Comparison of ENCODE assay signal across 18 cellular contexts in genomic region chr5:150313501-150313900, GRCh38. TPM values are rescaled to one million over a fixed set of nuclear protein-coding genes. Genes with fewer than 3 reads are reported as not detected.
"Had no signal": no experiment of that assay in that cellular context is flagged by ENCODE, and none has a peak within 500 bp of the region (broad histone marks: within the 10 kb centered on the region; RNA-seq: fewer than 3 reads in every experiment).

No MANE protein-coding gene starts in this region.

- H3K27ac ChIP-seq: adrenal gland, heart left ventricle, upper lobe of right lung had no signal

- ATAC-seq: activated naive CD4-positive, alpha-beta T cell treated with anti-CD3 and anti-CD28 coated beads, Interleukin-2, amount 50 U/mL, for 72 hours; esophagus mucosa; gastroesophageal sphincter; heart left ventricle; natural killer cell; upper lobe of right lung had no signal

- H3K9me3 ChIP-seq: adrenal gland, gastroesophageal sphincter, heart left ventricle, upper lobe of right lung had no signal

- H3K27me3 ChIP-seq: adrenal gland, gastroesophageal sphincter, heart left ventricle had no signal

- H3K36me3 ChIP-seq: adrenal gland, gastroesophageal sphincter, heart left ventricle, upper lobe of right lung had no signal

- H3K4me1 ChIP-seq: heart left ventricle, upper lobe of right lung had no signal

- DNase-seq: activated CD4-positive, alpha-beta T cell treated with anti-CD3 and anti-CD28 coated beads, Interleukin-2, amount 50 U/mL, for 4 hours; activated gamma-delta T cell treated with Interleukin-2 at 50 U/mL for 16 hours; adrenal gland; effector CD4-positive, alpha-beta T cell; heart left ventricle; natural killer cell; occipital lobe; retina; stimulated activated CD4-positive, alpha-beta T cell treated with anti-CD3 and anti-CD28 coated beads, Interleukin-12 subunit alpha, Interleukin-12 subunit beta, amount 100 ng/mL, for 4 hours; stimulated activated CD4-positive, alpha-beta T cell treated with anti-CD3 and anti-CD28 coated beads, Interleukin-1b, Interleukin-23, amount 100 ng/mL, for 48 hours; stimulated activated CD8-positive, alpha-beta memory T cell treated with anti-CD3 and anti-CD28 coated beads, Interleukin-4, amount 100 ng/mL, for 48 hours; stimulated activated naive CD4-positive, alpha-beta T cell; upper lobe of right lung had no signal

- H3K4me3 ChIP-seq: adrenal gland, gastroesophageal sphincter, heart left ventricle, upper lobe of right lung had no signal

RNA-seq across cellular contexts. Expression of gene ARSI, which starts 10.8 kb away (rescaled TPM):
- total RNA-seq: activated naive CD4-positive, alpha-beta T cell treated with anti-CD3 and anti-CD28 coated beads, Interleukin-2, amount 50 U/mL, for 72 hours had no signal

RNA-seq across cellular contexts. Expression of gene CAMK2A, which starts 23.9 kb away (rescaled TPM):
- total RNA-seq: activated naive CD4-positive, alpha-beta T cell treated with anti-CD3 and anti-CD28 coated beads, Interleukin-2, amount 50 U/mL, for 72 hours; kidney epithelial cell had no signal
- polyA plus RNA-seq: liver had no signal
